Comparison of ENCODE assay signal across 15 cellular contexts in genomic region chr4:127852661-127853060, GRCh38. TPM values are rescaled to one million over a fixed set of nuclear protein-coding genes. Genes with fewer than 3 reads are reported as not detected.
DNase-seq lines count a peak whose midpoint lies in the region; ATAC-seq and TF ChIP-seq lines count a peak whose summit lies in the region.
"Had no signal": no experiment of that assay in that cellular context is flagged by ENCODE, and none has a peak within 500 bp of the region (broad histone marks: within the 10 kb centered on the region; RNA-seq: fewer than 3 reads in every experiment).

No MANE protein-coding gene starts in this region.

- H3K4me1 Mint-ChIP-seq in endodermal cell (peaks cover 13% of the 10 kb centered on the region), progenitor cell of endocrine pancreas (ENCODE audit: low read depth) (peaks cover 3% of the 10 kb centered on the region)

- peaks cover 25% of the 10 kb centered on the region for H3K4me1 ChIP-seq in HUES64 (ENCODE audit: insufficient read depth, low read length)
- H3K4me1 ChIP-seq in endodermal cell (ENCODE audit: control insufficient read depth, insufficient read depth, low read length): no peaks in the 10 kb centered on the region
- peaks cover 14% of the 10 kb centered on the region; the same call in 1 of the 2 replicates for H3K4me1 ChIP-seq in iPS-20b (ENCODE audit: insufficient read depth, low read length)

- H3K9me3 Mint-ChIP-seq in endodermal cell: peaks cover 42% of the 10 kb centered on the region
- H3K9me3 Mint-ChIP-seq in progenitor cell of endocrine pancreas (ENCODE audit: low read depth): peaks cover 31% of the 10 kb centered on the region

- H3K36me3 ChIP-seq in HUES64 (ENCODE audit: insufficient read depth, low read length): no peaks in the 10 kb centered on the region
- no peaks in the 10 kb centered on the region for H3K36me3 ChIP-seq in endodermal cell (ENCODE audit: control insufficient read depth, insufficient read depth, low read length)
- H3K36me3 ChIP-seq in iPS-20b (ENCODE audit: insufficient read depth, low read depth, low read length): no peaks in the 10 kb centered on the region

- H3K9me3 ChIP-seq in HUES64 (ENCODE audit: insufficient read depth, low read depth, low read length) (peaks cover 14% of the 10 kb centered on the region), endodermal cell (ENCODE audit: control insufficient read depth, low read length) (peaks cover 49% of the 10 kb centered on the region), iPS-20b (ENCODE audit: insufficient read depth, low read depth, low read length) (peaks cover 10% of the 10 kb centered on the region; the same call in 1 of the 2 replicates)

- no peak for TF ChIP-seq CTCF in endodermal cell (conservative IDR thresholded peaks at IDR 0.05)
- no peak for TF ChIP-seq CTCF in progenitor cell of endocrine pancreas (IDR thresholded peaks at IDR 0.05; ENCODE audit: unreplicated experiment)

- 13% methylated on average over 1 of the region's 1 CpG for WGBS in HUES64
- 10% methylated on average over 1 of the region's 1 CpG; no CpG with 5 or more reads in 1 of the 2 experiments for WGBS in endodermal cell (ENCODE audit: insufficient coverage in 1 of 2, insufficient read length in 1 of 2), 2 experiments

- H3K9ac ChIP-seq in HUES64 (ENCODE audit: low read depth, low read length) (no peak overlapping the region), endodermal cell (ENCODE audit: extremely low read depth, low read length, poor library complexity, severe bottlenecking) (no peak overlapping the region), iPS-20b (ENCODE audit: low read depth, low read length) (peak overlapping the region; percentile 47; the same call in 1 of the 2 replicates)

- H3K27ac Mint-ChIP-seq in endodermal cell (no peak overlapping the region), progenitor cell of endocrine pancreas (no peak overlapping the region)
- H3K27ac Mint-ChIP-seq: CD4-positive, alpha-beta T cell had no signal

- peak overlapping the region; percentile 41; the same call in 1 of the 2 replicates for H3K27ac ChIP-seq in HUES64 (ENCODE audit: low read depth, low read length)
- H3K27ac ChIP-seq in endodermal cell (ENCODE audit: low read depth, low read length): no peak overlapping the region
- H3K27ac ChIP-seq in iPS-20b (ENCODE audit: low read length): no peak overlapping the region
- H3K27ac ChIP-seq: C4-2B had no signal

- H3K4me3 Mint-ChIP-seq in endodermal cell: no peak overlapping the region
- H3K4me3 Mint-ChIP-seq in progenitor cell of endocrine pancreas (ENCODE audit: low read depth): no peak overlapping the region
- H3K4me3 Mint-ChIP-seq: CD4-positive, alpha-beta T cell had no signal

- H3K36me3 Mint-ChIP-seq in endodermal cell (ENCODE audit: low read depth): peaks cover 31% of the 10 kb centered on the region
- peaks cover 21% of the 10 kb centered on the region for H3K36me3 Mint-ChIP-seq in progenitor cell of endocrine pancreas (ENCODE audit: insufficient read depth)

- no peak overlapping the region for H3K4me3 ChIP-seq in HUES64 (ENCODE audit: low read length)
- H3K4me3 ChIP-seq in endodermal cell (ENCODE audit: low read length): no peak overlapping the region
- no peak overlapping the region for H3K4me3 ChIP-seq in iPS-20b (ENCODE audit: low read length)

- no peaks in the 10 kb centered on the region for H3K27me3 Mint-ChIP-seq in endodermal cell (ENCODE audit: insufficient read depth)
- H3K27me3 Mint-ChIP-seq in progenitor cell of endocrine pancreas: no peaks in the 10 kb centered on the region
- H3K27me3 Mint-ChIP-seq: CD4-positive, alpha-beta T cell had no signal

- H3K27me3 ChIP-seq in HUES64 (ENCODE audit: insufficient read depth, low read length): no peaks in the 10 kb centered on the region
- no peaks in the 10 kb centered on the region for H3K27me3 ChIP-seq in endodermal cell (ENCODE audit: control insufficient read depth, insufficient read depth, low read length, poor library complexity, severe bottlenecking)
- H3K27me3 ChIP-seq in iPS-20b (ENCODE audit: insufficient read depth, low read length): no peaks in the 10 kb centered on the region

- DNase-seq in endodermal cell (peak; percentile 52), progenitor cell of endocrine pancreas (ENCODE audit: low spot score, unreplicated experiment) (no peak), mucosa of gallbladder (ENCODE audit: low spot score) (no peak), HPDE6-E6E7 (ENCODE audit: extremely low spot score) (no peak)
- DNase-seq: ACHN; AML-193; Caco-2; CD4-positive, alpha-beta T cell; GDM1; HCEC 1CT; KG1 had no signal

- ATAC-seq in HG03439 (IDR thresholded peaks at IDR 0.05; ENCODE audit: unreplicated experiment): no peak

RNA-seq across cellular contexts. Expression of gene PLK4, which starts 28.0 kb away (rescaled TPM):
- 37.4 TPM for polyA plus RNA-seq in HUES64 (2013, experiment 1 of 2)
- 31.2 TPM for polyA plus RNA-seq in HUES64 (2013, experiment 2 of 2)
- 10 to 100 TPM; 28.7 to 31.3 TPM for total RNA-seq in endodermal cell
- 32.9 TPM for polyA plus RNA-seq in endodermal cell (2013, experiment 1 of 2)
- 38.8 TPM for polyA plus RNA-seq in endodermal cell (2013, experiment 2 of 2)
- 21.7 and 24.7 TPM in 2 replicates for total RNA-seq in progenitor cell of endocrine pancreas
- 2.3 TPM for total RNA-seq in mucosa of gallbladder
